25 cellular contexts compared by ENCODE assay signal in the genomic region with DNA sequence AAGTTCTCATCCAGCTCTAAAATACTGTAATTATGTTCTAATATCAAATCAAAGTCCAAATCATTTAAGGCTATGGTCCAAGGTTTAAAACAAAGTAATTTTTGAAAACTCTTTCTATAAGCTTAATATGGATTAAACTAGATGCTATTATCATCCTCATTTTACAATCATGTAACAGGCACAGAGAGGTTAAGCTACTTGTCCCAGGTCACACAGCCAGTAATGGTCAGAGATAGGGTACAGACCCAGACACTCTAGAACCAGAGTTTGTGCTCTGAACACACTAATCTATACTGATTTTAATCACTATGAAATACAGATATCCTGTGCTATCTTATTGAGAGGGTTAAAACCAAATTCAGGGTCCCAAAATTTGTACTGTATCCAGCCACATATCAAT. TPM values are rescaled to one million over a fixed set of nuclear protein-coding genes. Genes with fewer than 3 reads are reported as not detected.
DNase-seq lines count a peak whose midpoint lies in the region; ATAC-seq, FAIRE-seq and TF ChIP-seq lines count a peak whose summit lies in the region.
"Had no signal": no experiment of that assay in that cellular context is flagged by ENCODE, and none has a peak within 500 bp of the region (broad histone marks: within the 10 kb centered on the region; RNA-seq: fewer than 3 reads in every experiment).

No MANE protein-coding gene starts in this region.

- in situ Hi-C loops in GM12878 (cut with MboI): no loop called here

- SMC1A ChIA-PET in GM12878 (lab: Charles Lee; ENCODE audit: uncharacterized antibody, unreplicated experiment): interaction anchor here (0.6 to 1.3 kb wide), 10 partner anchors 9 to 116 kb away, joined by 3 to 4 read pairs (median 3); no protein-coding TSS in a partner anchor

- no peaks in the 10 kb centered on the region for H3K4me1 Mint-ChIP-seq in activated CD8-positive, alpha-beta T cell treated with anti-CD3 and anti-CD28 coated beads, Interleukin-2, amount 10 ng/mL, durations not matched to agents 7 days and 5 days (ENCODE audit: low read depth)
- peaks cover 21% of the 10 kb centered on the region for H3K4me1 Mint-ChIP-seq in activated CD8-positive, alpha-beta T cell treated with anti-CD3 and anti-CD28 coated beads for 36 hours (ENCODE audit: low read depth)
- H3K4me1 Mint-ChIP-seq: CD14-positive monocyte had no signal

- H3K4me1 ChIP-seq in HEK293 (ENCODE audit: control insufficient read depth, insufficient read depth, low read length) (peaks cover 16% of the 10 kb centered on the region), GM12878 (ENCODE audit: control insufficient read depth, insufficient read depth, low read length) (no peaks in the 10 kb centered on the region)
- H3K4me1 ChIP-seq: BLaER1 treated with 17β-estradiol and CSF1 and Interleukin-3, amounts not matched to agents 10 nM and 100 nM had no signal

- FAIRE-seq in GM12878 (lab: Jason Lieb, UNC): no peak
- FAIRE-seq: A204.1, D721Med, GM12891 had no signal

- TF ChIP-seq EP300 in GM12878 (IDR thresholded peaks at IDR 0.05; ENCODE audit: borderline replicate concordance in 1 of 2, control insufficient read depth in 1 of 2, low read depth in 2 of 2, low read length in 2 of 2): no peak

- H3K27me3 ChIP-seq in GM12878 (replicated peaks in 1 of 2; ENCODE audit: control insufficient read depth in 2 of 2, insufficient read depth in 2 of 2, low read length in 1 of 2): no peaks in the 10 kb centered on the region
- H3K27me3 ChIP-seq: BE2C; BLaER1 treated with 17β-estradiol and CSF1 and Interleukin-3, amounts not matched to agents 10 nM and 100 nM had no signal

- H3K9me3 ChIP-seq in HEK293 (ENCODE audit: control insufficient read depth, insufficient read depth, low read depth, low read length) (no peaks in the 10 kb centered on the region), GM12878 (replicated peaks; ENCODE audit: control insufficient read depth, insufficient read depth, low read length) (no peaks in the 10 kb centered on the region)
- H3K9me3 ChIP-seq: BE2C; BLaER1 treated with 17β-estradiol and CSF1 and Interleukin-3, amounts not matched to agents 10 nM and 100 nM had no signal

- H4K20me1 ChIP-seq in GM12878 (ENCODE audit: control insufficient read depth, insufficient read depth): no peaks in the 10 kb centered on the region
- H4K20me1 ChIP-seq: BLaER1 treated with 17β-estradiol and CSF1 and Interleukin-3, amounts not matched to agents 10 nM and 100 nM had no signal

- intact Hi-C loops in activated CD8-positive, alpha-beta T cell treated with anti-CD3 and anti-CD28 coated beads for 36 hours (cut with micrococcal nuclease): no loop called here
- intact Hi-C loops in GM12878 (cut with micrococcal nuclease; ENCODE audit: unreplicated experiment): no loop called here

- peak; percentile 27 for ATAC-seq in activated CD8-positive, alpha-beta T cell treated with anti-CD3 and anti-CD28 coated beads, Interleukin-2, amount 10 ng/mL, durations not matched to agents 7 days and 5 days
- no peak for ATAC-seq in activated CD8-positive, alpha-beta T cell treated with anti-CD3 and anti-CD28 coated beads for 36 hours
- no peak for ATAC-seq in GM12878
- no peak for ATAC-seq in HG03378 (IDR thresholded peaks at IDR 0.05; ENCODE audit: unreplicated experiment)
- ATAC-seq in HG03354 (IDR thresholded peaks at IDR 0.05; ENCODE audit: poor library complexity, severe bottlenecking, unreplicated experiment): no peak

- no peaks in the 10 kb centered on the region for H3K9me3 Mint-ChIP-seq in activated CD8-positive, alpha-beta T cell treated with anti-CD3 and anti-CD28 coated beads, Interleukin-2, amount 10 ng/mL, durations not matched to agents 7 days and 5 days (ENCODE audit: insufficient read depth)
- no peaks in the 10 kb centered on the region for H3K9me3 Mint-ChIP-seq in activated CD8-positive, alpha-beta T cell treated with anti-CD3 and anti-CD28 coated beads for 36 hours
- H3K9me3 Mint-ChIP-seq: CD14-positive monocyte; CD4-positive, alpha-beta T cell; CD8-positive, alpha-beta memory T cell had no signal

- no peaks in the 10 kb centered on the region for H3K27me3 Mint-ChIP-seq in activated CD8-positive, alpha-beta T cell treated with anti-CD3 and anti-CD28 coated beads, Interleukin-2, amount 10 ng/mL, durations not matched to agents 7 days and 5 days (ENCODE audit: low read depth)
- no peaks in the 10 kb centered on the region for H3K27me3 Mint-ChIP-seq in activated CD8-positive, alpha-beta T cell treated with anti-CD3 and anti-CD28 coated beads for 36 hours
- H3K27me3 Mint-ChIP-seq: CD4-positive, alpha-beta T cell; CD8-positive, alpha-beta memory T cell had no signal

- no peak overlapping the region for H2AFZ ChIP-seq in GM12878 (ENCODE audit: control insufficient read depth, low read depth, low read length)

- no peak overlapping the region for H3K27ac ChIP-seq in HEK293 (ENCODE audit: extremely low read depth, low read depth, low read length)
- no peak overlapping the region for H3K27ac ChIP-seq in GM12878 (ENCODE audit: control insufficient read depth, insufficient read depth)
- H3K27ac ChIP-seq: 22Rv1; BLaER1 treated with 17β-estradiol and CSF1 and Interleukin-3, amounts not matched to agents 10 nM and 100 nM had no signal

- H3K4me3 Mint-ChIP-seq in activated CD8-positive, alpha-beta T cell treated with anti-CD3 and anti-CD28 coated beads, Interleukin-2, amount 10 ng/mL, durations not matched to agents 7 days and 5 days: no peak overlapping the region
- H3K4me3 Mint-ChIP-seq in activated CD8-positive, alpha-beta T cell treated with anti-CD3 and anti-CD28 coated beads for 36 hours: no peak overlapping the region
- H3K4me3 Mint-ChIP-seq: CD14-positive monocyte; CD4-positive, alpha-beta T cell; CD8-positive, alpha-beta memory T cell had no signal

- peaks cover 2% of the 10 kb centered on the region for H3K79me2 ChIP-seq in GM12878 (ENCODE audit: control insufficient read depth, insufficient read depth, low read length)

- CTCF ChIA-PET in activated CD8-positive, alpha-beta T cell treated with anti-CD3 and anti-CD28 coated beads, Interleukin-2, amount 10 ng/mL, durations not matched to agents 7 days and 5 days (lab: Charles Lee): interaction anchor here (0.6 kb wide), 1 partner anchor 87 kb away, joined by 3 read pairs; no protein-coding TSS in a partner anchor
- CTCF ChIA-PET in activated CD8-positive, alpha-beta T cell treated with anti-CD3 and anti-CD28 coated beads for 36 hours (lab: Charles Lee): interaction anchor here (0.6 to 2.0 kb wide), 3 partner anchors 30 to 89 kb away, joined by 3 to 5 read pairs (median 4); partner anchors contain the start of gene DENND4A
- CTCF ChIA-PET in HEK293 (lab: Yijun Ruan, JAX) (interaction anchor here (0.6 kb wide), 1 partner anchor 804 kb away, joined by 4 read pairs; no protein-coding TSS in a partner anchor), GM12878 (lab: Yijun Ruan, JAX) (interaction anchor here (0.6 to 0.7 kb wide), 2 partner anchors 98 to 716 kb away, joined by 3 read pairs; no protein-coding TSS in a partner anchor)

- H3K36me3 Mint-ChIP-seq in activated CD8-positive, alpha-beta T cell treated with anti-CD3 and anti-CD28 coated beads, Interleukin-2, amount 10 ng/mL, durations not matched to agents 7 days and 5 days (ENCODE audit: low read depth): peaks cover 21% of the 10 kb centered on the region
- peaks cover 18% of the 10 kb centered on the region for H3K36me3 Mint-ChIP-seq in activated CD8-positive, alpha-beta T cell treated with anti-CD3 and anti-CD28 coated beads for 36 hours (ENCODE audit: low read depth)

- H3K9ac ChIP-seq in GM12878 (ENCODE audit: control insufficient read depth, insufficient read depth, low read length): no peak overlapping the region
- H3K9ac ChIP-seq: BLaER1 treated with 17β-estradiol and CSF1 and Interleukin-3, amounts not matched to agents 10 nM and 100 nM had no signal

- no peak overlapping the region for H3K4me2 ChIP-seq in GM12878 (ENCODE audit: control insufficient read depth, insufficient read depth)
- H3K4me2 ChIP-seq: BLaER1 treated with 17β-estradiol and CSF1 and Interleukin-3, amounts not matched to agents 10 nM and 100 nM had no signal

- H3K4me3 ChIP-seq in HEK293 (ENCODE audit: low read depth, low read length) (no peak overlapping the region), GM12878 (no peak overlapping the region)
- H3K4me3 ChIP-seq: BLaER1 treated with 17β-estradiol and CSF1 and Interleukin-3, amounts not matched to agents 10 nM and 100 nM had no signal

- H3K27ac Mint-ChIP-seq in activated CD8-positive, alpha-beta T cell treated with anti-CD3 and anti-CD28 coated beads, Interleukin-2, amount 10 ng/mL, durations not matched to agents 7 days and 5 days: no peak overlapping the region
- no peak overlapping the region for H3K27ac Mint-ChIP-seq in activated CD8-positive, alpha-beta T cell treated with anti-CD3 and anti-CD28 coated beads for 36 hours
- H3K27ac Mint-ChIP-seq: CD14-positive monocyte; CD4-positive, alpha-beta T cell had no signal

- TF ChIP-seq CTCF in activated CD8-positive, alpha-beta T cell treated with anti-CD3 and anti-CD28 coated beads for 36 hours (IDR thresholded peaks at IDR 0.05): no peak
- TF ChIP-seq CTCF in HEK293 (tag by site-specific recombination; IDR thresholded peaks at IDR 0.05) (no peak), GM12878 (IDR thresholded peaks at IDR 0.05 in 2 of 3, conservative IDR thresholded peaks at IDR 0.05 in 1 of 3; ENCODE audit: control insufficient read depth in 2 of 3, extremely low read depth in 1 of 3, insufficient read depth in 1 of 3, low read depth in 3 of 3, low read length in 3 of 3) (no peak)

- no peak for DNase-seq in activated CD8-positive, alpha-beta T cell treated with anti-CD3 and anti-CD28 coated beads, Interleukin-2, amount 10 ng/mL, durations not matched to agents 7 days and 5 days
- DNase-seq in activated CD8-positive, alpha-beta T cell treated with anti-CD3 and anti-CD28 coated beads for 36 hours: no peak
- DNase-seq in GM12878 (ENCODE audit: low read depth, low spot score) (no peak), NCI-H748 (lab: John Stamatoyannopoulos, UW; ENCODE audit: unreplicated experiment) (no peak)
- DNase-seq: ACHN; AML-193; BE2C; CD4-positive, alpha-beta T cell; CD8-positive, alpha-beta memory T cell; DMS 273 treated with DMSO at 0.1 percent for 48 hours; DMS79; EL; GDM1; GOT3; H7; HCEC 1CT had no signal

- TF ChIP-seq POLR2A in GM12878 (IDR thresholded peaks at IDR 0.05; ENCODE audit: low read depth, low read length): no peak

- RAD21 ChIA-PET in GM12878 (lab: Charles Lee; ENCODE audit: unreplicated experiment): interaction anchor here (0.7 to 1.3 kb wide), 4 partner anchors 33 to 78 kb away, joined by 3 to 4 read pairs (median 4); no protein-coding TSS in a partner anchor

- no TSS peak for BruUV-seq in GM12878 (replicated peaks; lab: Mats Ljungman, UMichigan)

- POLR2A ChIA-PET in activated CD8-positive, alpha-beta T cell treated with anti-CD3 and anti-CD28 coated beads, Interleukin-2, amount 10 ng/mL, durations not matched to agents 7 days and 5 days (lab: Charles Lee): interaction anchor here (0.7 kb wide), 1 partner anchor 42 kb away, joined by 4 read pairs; no protein-coding TSS in a partner anchor
- POLR2A ChIA-PET in activated CD8-positive, alpha-beta T cell treated with anti-CD3 and anti-CD28 coated beads for 36 hours (lab: Charles Lee): interaction anchor here (1.6 kb wide), 1 partner anchor 82 kb away, joined by 3 read pairs; no protein-coding TSS in a partner anchor
- POLR2A ChIA-PET in HEK293 (lab: Yijun Ruan, JAX) (interaction anchor here (0.6 kb wide), 1 partner anchor 51 kb away, joined by 3 read pairs; no protein-coding TSS in a partner anchor), GM12878 (lab: Charles Lee) (interaction anchor here (0.6 to 1.9 kb wide), 3 partner anchors 10 to 15 kb away, joined by 3 to 4 read pairs (median 3); no protein-coding TSS in a partner anchor)

- no peak for TF ChIP-seq RAD21 in GM12878 (IDR thresholded peaks at IDR 0.05; ENCODE audit: insufficient read depth, low read depth, low read length)

- H3K36me3 ChIP-seq in HEK293 (ENCODE audit: control insufficient read depth in 2 of 2, insufficient read depth in 1 of 2, low read length in 2 of 2) (peaks cover 0 to 4% of the 10 kb centered on the region in 2 experiments; a peak in 2 of 3 replicates), GM12878 (ENCODE audit: control insufficient read depth in 2 of 2, insufficient read depth in 2 of 2, low read length in 1 of 2) (peaks cover 2 to 14% of the 10 kb centered on the region in 2 experiments; a peak in 2 of 4 replicates)
- H3K36me3 ChIP-seq: BE2C had no signal

RNA-seq across cellular contexts. Expression of gene DENND4A, which starts 44.8 kb away (rescaled TPM):
- 10 to 100 TPM; 40.1 to 45.0 TPM for total RNA-seq in activated CD8-positive, alpha-beta T cell treated with anti-CD3 and anti-CD28 coated beads, Interleukin-2, amount 10 ng/mL, durations not matched to agents 7 days and 5 days
- total RNA-seq in activated CD8-positive, alpha-beta T cell treated with anti-CD3 and anti-CD28 coated beads for 36 hours: 10 to 100 TPM; 53.1 to 54.7 TPM
- total RNA-seq in GM12878 (2013; cell fraction: nucleolus; rRNA removed): 602 and 632 TPM in 2 replicates
- total RNA-seq in GM12878 (2014; rRNA removed) (54.4 and 60.5 TPM in 2 replicates), GM12878 (2014; rRNA removed; fragmentation: Illumina TruSeq; extraction: Trizol) (81.8 and 87.2 TPM in 2 replicates), GM12878 (2021) (46.7 and 50.1 TPM in 2 replicates)
- 10.2 TPM for polyA plus RNA-seq in GM12878 (2011; ENCODE audit: low read depth)
- polyA plus RNA-seq in GM12878 (2011; rRNA removed) (65.3 and 97.9 TPM in 2 replicates), GM12878 (2014; fragmentation: Illumina TruSeq; extraction: Trizol) (39.3 and 49.0 TPM in 2 replicates), GM12878 (2014; fragmentation: Nextera tagmentation; extraction: Ambion mirVana) (10 to 100 TPM; 14.2 to 15.4 TPM), GM12878 (2014; rRNA removed) (28.5 and 28.8 TPM in 2 replicates), GM12878 (2016; fragmentation: Nextera tagmentation; extraction: Ambion mirVana) (10 to 100 TPM; 21.6 to 26.8 TPM)
- polyA plus RNA-seq in GM12878 (2011; cell fraction: cytosol; rRNA removed): 23.4 and 27.1 TPM in 2 replicates
- 56.4 and 58.1 TPM in 2 replicates for polyA plus RNA-seq in GM12878 (2011; cell fraction: nucleus; rRNA removed)
- polyA plus RNA-seq in GM12878 (2012): 23.2 and 28.0 TPM in 2 replicates
- 188 and 229 TPM in 2 replicates for polyA minus RNA-seq in GM12878 (2011; rRNA and poly(A)+ RNA removed)
- polyA minus RNA-seq in GM12878 (2011; cell fraction: cytosol; rRNA and poly(A)+ RNA removed): 42.9 and 49.6 TPM in 2 replicates
- polyA minus RNA-seq in GM12878 (2011; cell fraction: nucleus; rRNA and poly(A)+ RNA removed): 120 and 185 TPM in 2 replicates
